In the genomic region with DNA sequence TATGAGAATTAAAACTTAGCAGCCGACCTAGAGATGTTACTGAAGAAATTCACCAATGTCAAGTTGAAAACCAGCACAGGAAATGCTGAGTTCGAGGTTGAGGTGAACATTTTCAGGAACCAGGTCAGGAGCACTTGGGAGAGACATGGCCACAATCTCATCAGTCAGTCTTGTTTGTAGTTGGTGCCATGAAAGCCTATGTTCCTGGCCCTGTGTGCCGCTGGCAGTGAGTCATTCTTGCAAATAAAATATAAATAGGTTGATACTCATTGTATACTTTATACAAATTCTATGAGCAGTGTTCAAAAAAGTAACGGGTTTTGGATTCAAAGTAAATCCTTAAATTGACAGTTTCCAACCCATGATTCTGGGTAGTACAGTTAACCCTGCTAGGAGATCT, we compare ENCODE assay signal across 8 cellular contexts. TPM values are rescaled to one million over a fixed set of nuclear protein-coding genes. Genes with fewer than 3 reads are reported as not detected.
DNase-seq lines count a peak whose midpoint lies in the region; ATAC-seq and TF ChIP-seq lines count a peak whose summit lies in the region.

No MANE protein-coding gene starts in this region.

- no peak for ATAC-seq in naive thymus-derived CD4-positive, alpha-beta T cell
- no peak for ATAC-seq in GM18858 (IDR thresholded peaks at IDR 0.05; ENCODE audit: unreplicated experiment)
- ATAC-seq in GM19455 (IDR thresholded peaks at IDR 0.05; ENCODE audit: unreplicated experiment): no peak

- H3K27ac ChIP-seq in CD4-positive, alpha-beta memory T cell (ENCODE audit: low read depth, low read length): peak overlapping the region; percentile 60
- peak overlapping the region; percentile 80 for H3K27ac ChIP-seq in naive thymus-derived CD4-positive, alpha-beta T cell (ENCODE audit: low read depth, low read length)

- POLR2A ChIA-PET in CD4-positive, alpha-beta memory T cell (lab: Charles Lee; ENCODE audit: partially characterized antibody): no interaction called here
- POLR2A ChIA-PET in naive thymus-derived CD4-positive, alpha-beta T cell (lab: Charles Lee): no interaction called here

- no peak for DNase-seq in CD4-positive, alpha-beta memory T cell
- DNase-seq in naive thymus-derived CD4-positive, alpha-beta T cell: no peak
- DNase-seq in NCI-H2227 (lab: John Stamatoyannopoulos, UW; ENCODE audit: unreplicated experiment): no peak
- DNase-seq in DMS79 treated with DMSO at 0.1 percent for 48 hours (lab: John Stamatoyannopoulos, UW): no peak

- no peak for TF ChIP-seq CTCF in brain (conservative IDR thresholded peaks at IDR 0.05)

- intact Hi-C loops in CD4-positive, alpha-beta memory T cell (cut with micrococcal nuclease): loop anchor here (5.0 to 10.0 kb wide), 2 partner anchors 148 to 1329 kb away; partner anchors contain the start of genes EIF2AK4 and FAM98B
- intact Hi-C loops in naive thymus-derived CD4-positive, alpha-beta T cell (cut with micrococcal nuclease): loop anchor here in 1 of 2 donors (2.0 to 10.0 kb wide), 4 partner anchors 433 to 1023 kb away; partner anchors contain the start of genes DNAJC17, INAFM2, KNL1 and ZFYVE19

- H3K4me1 ChIP-seq in CD4-positive, alpha-beta memory T cell (ENCODE audit: insufficient read depth, low read length): peaks cover 38% of the 10 kb centered on the region
- H3K4me1 ChIP-seq in naive thymus-derived CD4-positive, alpha-beta T cell (ENCODE audit: control insufficient read depth in 2 of 2, insufficient read depth in 2 of 2, low read length in 2 of 2): peaks cover 14 to 19% of the 10 kb centered on the region in 2 donors

- H3K36me3 ChIP-seq in CD4-positive, alpha-beta memory T cell (ENCODE audit: insufficient read depth, low read length): no peaks in the 10 kb centered on the region
- H3K36me3 ChIP-seq in naive thymus-derived CD4-positive, alpha-beta T cell (ENCODE audit: control insufficient read depth in 2 of 3, insufficient read depth in 3 of 3, low read length in 3 of 3): peaks cover 0 to 5% (median 0%) of the 10 kb centered on the region in 3 experiments

- H3K9me3 Mint-ChIP-seq in CD4-positive, alpha-beta memory T cell: no peaks in the 10 kb centered on the region
- H3K9me3 Mint-ChIP-seq in IgD-negative memory B cell (no peaks in the 10 kb centered on the region), brain (peaks cover 0 to 8% (median 4%) of the 10 kb centered on the region in 5 experiments)
- no peaks in the 10 kb centered on the region for H3K9me3 Mint-ChIP-seq in naive thymus-derived CD4-positive, alpha-beta T cell

- H3K36me3 Mint-ChIP-seq in CD4-positive, alpha-beta memory T cell: peaks cover 0 to 25% of the 10 kb centered on the region in 2 donors
- H3K36me3 Mint-ChIP-seq in IgD-negative memory B cell (no peaks in the 10 kb centered on the region), brain (no peaks in the 10 kb centered on the region)
- peaks cover 0 to 3% (median 0%) of the 10 kb centered on the region in 5 donors for H3K36me3 Mint-ChIP-seq in naive thymus-derived CD4-positive, alpha-beta T cell

- H3K4me3 Mint-ChIP-seq in CD4-positive, alpha-beta memory T cell: peak overlapping the region; percentile 88 to 98 (median 96)
- H3K4me3 Mint-ChIP-seq in IgD-negative memory B cell (peak overlapping the region in 3 of 4 donors; percentile 88 to 98 (median 96)), brain (peak overlapping the region; percentile 83 to 93 (median 88))
- H3K4me3 Mint-ChIP-seq in naive thymus-derived CD4-positive, alpha-beta T cell: peak overlapping the region; percentile 74 to 97 (median 90)

- H3K27me3 Mint-ChIP-seq in CD4-positive, alpha-beta memory T cell: no peaks in the 10 kb centered on the region
- no peaks in the 10 kb centered on the region for H3K27me3 Mint-ChIP-seq in IgD-negative memory B cell
- H3K27me3 Mint-ChIP-seq in brain: peaks cover 5% of the 10 kb centered on the region
- no peaks in the 10 kb centered on the region for H3K27me3 Mint-ChIP-seq in naive thymus-derived CD4-positive, alpha-beta T cell

- H3K4me1 Mint-ChIP-seq in CD4-positive, alpha-beta memory T cell: peaks cover 28 to 55% (median 44%) of the 10 kb centered on the region in 4 donors
- H3K4me1 Mint-ChIP-seq in IgD-negative memory B cell (peaks cover 15 to 26% (median 21%) of the 10 kb centered on the region in 3 donors), brain (peaks cover 71% of the 10 kb centered on the region)
- H3K4me1 Mint-ChIP-seq in naive thymus-derived CD4-positive, alpha-beta T cell: peaks cover 30 to 62% (median 51%) of the 10 kb centered on the region in 7 donors

- no peaks in the 10 kb centered on the region for H3K9me3 ChIP-seq in CD4-positive, alpha-beta memory T cell (ENCODE audit: control insufficient read depth in 1 of 2, low read length in 2 of 2)
- no peaks in the 10 kb centered on the region for H3K9me3 ChIP-seq in naive thymus-derived CD4-positive, alpha-beta T cell (ENCODE audit: control insufficient read depth in 2 of 3, low read length in 3 of 3)

- no peak overlapping the region for H3K4me3 ChIP-seq in CD4-positive, alpha-beta memory T cell (ENCODE audit: low read length in 2 of 2)
- no peak overlapping the region for H3K4me3 ChIP-seq in naive thymus-derived CD4-positive, alpha-beta T cell (ENCODE audit: low read length)

- CTCF ChIA-PET in CD4-positive, alpha-beta memory T cell (lab: Charles Lee; ENCODE audit: partially characterized antibody): interaction anchor here (1.5 to 2.4 kb wide), 3 partner anchors 9 to 490 kb away, joined by 3 to 20 read pairs (median 6); no protein-coding TSS in a partner anchor
- CTCF ChIA-PET in naive thymus-derived CD4-positive, alpha-beta T cell (lab: Charles Lee): interaction anchor here (0.9 to 1.9 kb wide), 2 partner anchors 9 to 490 kb away, joined by 4 to 8 read pairs; no protein-coding TSS in a partner anchor

- peak overlapping the region; percentile 83 to 97 (median 93) for H3K27ac Mint-ChIP-seq in CD4-positive, alpha-beta memory T cell
- H3K27ac Mint-ChIP-seq in IgD-negative memory B cell (peak overlapping the region in 1 of 3 donors; percentile 92), brain (peak overlapping the region; percentile 46 to 93 (median 48))
- peak overlapping the region in 8 of 9 donors; percentile 70 to 91 (median 86) for H3K27ac Mint-ChIP-seq in naive thymus-derived CD4-positive, alpha-beta T cell

- no peaks in the 10 kb centered on the region for H3K27me3 ChIP-seq in CD4-positive, alpha-beta memory T cell (ENCODE audit: insufficient read depth, low read length)
- no peaks in the 10 kb centered on the region for H3K27me3 ChIP-seq in naive thymus-derived CD4-positive, alpha-beta T cell (ENCODE audit: control insufficient read depth in 2 of 2, insufficient read depth in 2 of 2, low read length in 2 of 2)

RNA-seq across cellular contexts. Expression of gene FSIP1, which starts 1.5 kb away (rescaled TPM):
- 1 to 10 TPM in 1 of 2 experiments, under 1 TPM in 1; 0.47 to 1.1 TPM for total RNA-seq in CD4-positive, alpha-beta memory T cell
- polyA plus RNA-seq in CD4-positive, alpha-beta memory T cell: 1 to 10 TPM; 1.1 to 1.6 TPM
- 0.61 TPM for polyA plus RNA-seq in IgD-negative memory B cell
- 0.29 TPM for polyA plus RNA-seq in brain (ENCODE audit: insufficient read depth, low read depth, low replicate concordance)
- total RNA-seq in naive thymus-derived CD4-positive, alpha-beta T cell: under 1 TPM in 4 of 5 experiments, not detected in 1; 0.14 to 0.51 (median 0.35) TPM
- under 1 TPM; 0.24 to 0.27 TPM for polyA plus RNA-seq in naive thymus-derived CD4-positive, alpha-beta T cell
